8 cellular contexts compared by ENCODE assay signal in genomic region chr22:41403532-41404318, GRCh38. TPM values are rescaled to one million over a fixed set of nuclear protein-coding genes. Genes with fewer than 3 reads are reported as not detected.
DNase-seq lines count a peak whose midpoint lies in the region; ATAC-seq, FAIRE-seq and TF ChIP-seq lines count a peak whose summit lies in the region.

No MANE protein-coding gene starts in this region.

- POLR2A ChIA-PET in A549 (lab: Yijun Ruan, JAX) = interaction anchor here (0.7 to 3.5 kb wide), 5 partner anchors 23 to 123 kb away, joined by 3 to 27 read pairs (median 4); partner anchors contain the start of genes ACO2, PHF5A, TEF and TOB2

- H4K8ac ChIP-seq in mesenchymal stem cell (ENCODE audit: low read length) = peak overlapping the region; percentile 76

- peak overlapping the region in 1 of 2 experiments; percentile 46 for H3K18ac ChIP-seq in mesenchymal stem cell (ENCODE audit: low read depth in 1 of 2, low read length in 2 of 2)

- H3K4me1 ChIP-seq in A549 = peaks cover 13% of the 10 kb centered on the region
- H3K4me1 ChIP-seq in NT2/D1 (ENCODE audit: insufficient read depth, insufficient read length) = peaks cover 7% of the 10 kb centered on the region
- no peaks in the 10 kb centered on the region for H3K4me1 ChIP-seq in effector memory CD4-positive, alpha-beta T cell (ENCODE audit: control insufficient read depth, insufficient read depth, low read length, poor library complexity, severe bottlenecking)
- H3K4me1 ChIP-seq in mesenchymal stem cell (ENCODE audit: control insufficient read depth, insufficient read depth, low read depth, low read length) = peaks cover 5% of the 10 kb centered on the region

- H3K9ac ChIP-seq in NT2/D1 (ENCODE audit: insufficient read length, low read depth) (peak overlapping the region; percentile 42), mesenchymal stem cell (ENCODE audit: low read length) (peak overlapping the region; percentile 39)

- H2AK5ac ChIP-seq in mesenchymal stem cell (ENCODE audit: low read length, severe bottlenecking) = no peak overlapping the region

- H3K36me3 ChIP-seq in NT2/D1 (ENCODE audit: insufficient read depth, insufficient read length, low read length) (no peaks in the 10 kb centered on the region), mesenchymal stem cell (ENCODE audit: control insufficient read depth in 1 of 2, insufficient read depth in 2 of 2, low read depth in 1 of 2, low read length in 2 of 2) (no peaks in the 10 kb centered on the region)
- H3K36me3 ChIP-seq in effector memory CD4-positive, alpha-beta T cell (ENCODE audit: control insufficient read depth, insufficient read depth, low read length) = no peaks in the 10 kb centered on the region

- H3K4ac ChIP-seq in mesenchymal stem cell (ENCODE audit: low read depth in 1 of 2, low read length in 2 of 2) = no peak overlapping the region

- H3K9me3 ChIP-seq in A549 (no peaks in the 10 kb centered on the region), NT2/D1 (ENCODE audit: insufficient read depth, low read length) (no peaks in the 10 kb centered on the region), mesenchymal stem cell (ENCODE audit: control insufficient read depth, low read length) (no peaks in the 10 kb centered on the region)
- H3K9me3 ChIP-seq in effector memory CD4-positive, alpha-beta T cell (ENCODE audit: control insufficient read depth, low read length) = no peaks in the 10 kb centered on the region

- no peak for TF ChIP-seq POLR2A in A549 (IDR thresholded peaks at IDR 0.05; ENCODE audit: low read length)

- H3K27me3 ChIP-seq in NT2/D1 (ENCODE audit: insufficient read depth, insufficient read length) (no peaks in the 10 kb centered on the region), mesenchymal stem cell (ENCODE audit: control insufficient read depth in 1 of 2, insufficient read depth in 1 of 2, low read length in 2 of 2) (no peaks in the 10 kb centered on the region)
- H3K27me3 ChIP-seq in effector memory CD4-positive, alpha-beta T cell (replicated peaks; ENCODE audit: control insufficient read depth, insufficient read depth, low read length, poor library complexity, severe bottlenecking) = no peaks in the 10 kb centered on the region

- H2BK15ac ChIP-seq in mesenchymal stem cell (ENCODE audit: low read depth, poor library complexity, severe bottlenecking) = no peak overlapping the region

- H3K79me1 ChIP-seq in mesenchymal stem cell (replicated peaks; ENCODE audit: low read length, poor library complexity, severe bottlenecking) = no peaks in the 10 kb centered on the region

- CTCF ChIA-PET in A549 (lab: Yijun Ruan, JAX) = interaction anchor here (0.6 to 9.7 kb wide), 38 partner anchors 10 to 481 kb away, joined by 3 to 196 read pairs (median 4); partner anchors contain the start of genes ACO2, PHF5A, TEF and TOB2

- peak; percentile 79 for TF ChIP-seq CTCF in A549 (IDR thresholded peaks at IDR 0.05)

- no peak overlapping the region for H2BK120ac ChIP-seq in mesenchymal stem cell (ENCODE audit: low read depth, low read length)

- H3K14ac ChIP-seq in mesenchymal stem cell (ENCODE audit: low read length in 2 of 2) = no peak overlapping the region

- H2AFZ ChIP-seq in mesenchymal stem cell (ENCODE audit: low read depth, low read length) = peak overlapping the region; percentile 90

- no peak overlapping the region for H2BK5ac ChIP-seq in mesenchymal stem cell (ENCODE audit: low read depth, low read length, poor library complexity, severe bottlenecking)

- H4K91ac ChIP-seq in mesenchymal stem cell (ENCODE audit: low read length) = no peak overlapping the region

- H3K23ac ChIP-seq in mesenchymal stem cell (ENCODE audit: low read length in 2 of 2) = no peak overlapping the region

- H3K27ac ChIP-seq in A549 (peak overlapping the region; percentile 40 to 91; a peak in 4 of 6 replicates), mesenchymal stem cell (ENCODE audit: low read length, poor library complexity, severe bottlenecking) (no peak overlapping the region)
- H3K27ac ChIP-seq in effector memory CD4-positive, alpha-beta T cell (ENCODE audit: insufficient read depth, low read length, poor library complexity, severe bottlenecking) = no peak overlapping the region

- no peak overlapping the region for H3K4me3 ChIP-seq in A549
- H3K4me3 ChIP-seq in NT2/D1 (ENCODE audit: insufficient read length, low read depth) = no peak overlapping the region
- no peak overlapping the region for H3K4me3 ChIP-seq in effector memory CD4-positive, alpha-beta T cell (ENCODE audit: insufficient read depth, low read depth, low read length, poor library complexity, severe bottlenecking)
- H3K4me3 ChIP-seq in mesenchymal stem cell (ENCODE audit: insufficient read depth in 1 of 2, low read depth in 1 of 2, low read length in 2 of 2) = no peak overlapping the region

- H3K4me2 ChIP-seq in A549 (peak overlapping the region; percentile 48; the same call in 2 of the 3 replicates), mesenchymal stem cell (ENCODE audit: low read length, poor library complexity, severe bottlenecking) (no peak overlapping the region)

- peak; percentile 28 for FAIRE-seq in A549 (lab: Jason Lieb, UNC)

- no peak for TF ChIP-seq EP300 in A549 (IDR thresholded peaks at IDR 0.05)

- WGBS in A549 (ENCODE audit: missing lambda C conversion rate) = 41% methylated on average over 10 of the region's 18 CpGs
- WGBS in mesenchymal stem cell = 30% methylated on average over 17 of the region's 18 CpGs

- peak overlapping the region in 1 of 2 experiments; percentile 73 for H2BK12ac ChIP-seq in mesenchymal stem cell (ENCODE audit: low read length in 2 of 2)

- peak; percentile 86 to 96 for DNase-seq in A549 (ENCODE audit: low read depth in 1 of 2, low spot score in 1 of 2)
- DNase-seq in HK-2 (ENCODE audit: unreplicated experiment) = peak; percentile 87
- peak; percentile 61 for DNase-seq in NT2/D1 (ENCODE audit: low read depth, low spot score)
- DNase-seq in activated CD8-positive, alpha-beta memory T cell treated with anti-CD3 and anti-CD28 coated beads, Interleukin-2, amount 50 U/mL, for 1 hour (ENCODE audit: extremely low read depth) = peak; percentile 70
- peak; percentile 57 to 77 (median 70) for DNase-seq in effector memory CD4-positive, alpha-beta T cell
- peak; percentile 86 for DNase-seq in mesenchymal stem cell
- peak; percentile 53 for DNase-seq in stimulated activated CD8-positive, alpha-beta memory T cell treated with anti-CD3 and anti-CD28 coated beads, Interleukin-15, amount 100 ng/mL, for 24 hours (ENCODE audit: low read depth)

- TF ChIP-seq RAD21 in A549 (conservative IDR thresholded peaks at IDR 0.05 in 1 of 2, IDR thresholded peaks at IDR 0.05 in 1 of 2) = peak; percentile 85 to 92

- peak; percentile 93 to 99 for ATAC-seq in A549
- ATAC-seq in GM18517 (IDR thresholded peaks at IDR 0.05; ENCODE audit: unreplicated experiment) = peak; percentile 81

TF ChIP-seq in A549, 52 proteins besides CTCF, POLR2A, EP300 and RAD21:
- TF ChIP-seq FOSL2 (IDR thresholded peaks at IDR 0.05) (no peak), FOSL2 (CRISPR knock-in tag; IDR thresholded peaks at IDR 0.05) (peak; percentile 36; the same call in 1 of the 2 replicates), MAFK (IDR thresholded peaks at IDR 0.05; ENCODE audit: partially characterized antibody) (peak; percentile 99), BHLHE40 (IDR thresholded peaks at IDR 0.05; ENCODE audit: low read depth, low read length) (no peak), SMC3 (IDR thresholded peaks at IDR 0.05) (peak; percentile 90), ELK1 (IDR thresholded peaks at IDR 0.05; ENCODE audit: low read depth, low read length) (no peak)
TF ChIP-seq in A549: peak in this region for 3.

RNA-seq across cellular contexts. Expression of gene TEF, which starts 22.0 kb away (rescaled TPM):
- polyA plus RNA-seq in A549 (2011; rRNA removed) = 2.8 and 4.3 TPM in 2 replicates
- polyA plus RNA-seq in A549 (2012; cell fraction: cytosol; rRNA removed) = 0.83 and 1.6 TPM in 2 replicates
- polyA plus RNA-seq in A549 (2012; cell fraction: nucleus; rRNA removed) = 1.2 and 1.3 TPM in 2 replicates
- polyA plus RNA-seq in A549 (2017; fragmentation: RNase III; extraction: RNeasy Plus Mini Kit Qiagen cat#74134 plus additional on column Dnase treatment) = 1.1 to 1.7 TPM (median 1.4 TPM) in 3 replicates
- polyA minus RNA-seq in A549 (2011; rRNA and poly(A)+ RNA removed) = 7.7 and 14.6 TPM in 2 replicates
- polyA plus RNA-seq in mesenchymal stem cell (2013, experiment 1 of 2) = 2.1 TPM
- polyA plus RNA-seq in mesenchymal stem cell (2013, experiment 2 of 2) = 2.5 TPM

RNA-seq across cellular contexts. Expression of gene TOB2, which starts 42.9 kb away (rescaled TPM):
- polyA plus RNA-seq in A549 (2011; rRNA removed) (11.4 and 11.7 TPM in 2 replicates), A549 (2017; fragmentation: RNase III; extraction: RNeasy Plus Mini Kit Qiagen cat#74134 plus additional on column Dnase treatment) (13.6 to 14.7 TPM (median 14.4 TPM) in 3 replicates)
- 8.6 and 10.5 TPM in 2 replicates for polyA plus RNA-seq in A549 (2012; cell fraction: cytosol; rRNA removed)
- 13.0 and 13.3 TPM in 2 replicates for polyA plus RNA-seq in A549 (2012; cell fraction: nucleus; rRNA removed)
- 18.0 and 21.6 TPM in 2 replicates for polyA minus RNA-seq in A549 (2011; rRNA and poly(A)+ RNA removed)
- 42.5 TPM for polyA plus RNA-seq in mesenchymal stem cell (2013, experiment 1 of 2)
- polyA plus RNA-seq in mesenchymal stem cell (2013, experiment 2 of 2) = 43.0 TPM

Comparison
In these comparisons a context has a peak if more than half of its experiments do, and no peak if none do; other contexts are left out.
1. H3K27ac ChIP-seq: peak in A549 (2 of 2); none in effector memory CD4-positive, alpha-beta T cell (single experiment) and mesenchymal stem cell (single experiment).
2. Peak in every context shown above with its lines, with median percentiles within 50 percentile points of each other: DNase-seq.